ENCODE assay signal across 10 cellular contexts in the genomic region with DNA sequence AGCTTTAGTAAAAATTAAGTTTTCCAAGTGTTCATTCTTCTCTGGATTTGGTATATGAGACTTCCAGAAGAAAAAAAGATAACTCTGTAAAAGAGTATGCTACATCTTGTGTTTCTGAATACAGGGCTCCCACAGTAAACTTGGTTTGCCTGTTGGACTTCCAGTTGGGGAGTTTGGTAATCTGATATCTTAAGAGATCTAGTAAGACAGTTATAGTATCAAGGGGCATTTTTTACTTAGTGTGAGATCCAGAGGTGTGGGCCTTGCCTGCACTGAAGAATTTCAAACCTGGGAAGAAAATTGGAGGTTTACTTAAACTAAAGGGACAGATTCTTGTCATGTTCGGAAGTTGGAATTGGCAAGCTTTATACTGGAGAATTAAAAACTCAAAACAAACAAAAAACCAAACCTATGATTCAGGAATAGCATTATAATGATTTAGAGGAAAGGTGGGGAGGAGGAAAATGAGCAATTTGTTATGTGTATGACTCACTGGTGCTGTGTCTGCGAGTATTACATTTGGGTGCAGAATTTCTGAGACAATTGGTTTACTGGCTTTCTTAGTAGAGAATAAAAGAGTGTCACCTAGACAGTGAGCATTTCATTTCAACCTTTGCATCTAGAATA. TPM values are rescaled to one million over a fixed set of nuclear protein-coding genes. Genes with fewer than 3 reads are reported as not detected.
A peak's percentile ranks its signal among the peaks of the same experiment; 100 is the strongest.
DNase-seq lines count a peak whose midpoint lies in the region; ATAC-seq and TF ChIP-seq lines count a peak whose summit lies in the region.
"Had no signal": no experiment of that assay in that cellular context is flagged by ENCODE, and none has a peak within 500 bp of the region (broad histone marks: within the 10 kb centered on the region; RNA-seq: fewer than 3 reads in every experiment).

No MANE protein-coding gene starts in this region.

- H3K4me1 ChIP-seq in SK-N-SH (ENCODE audit: control insufficient read depth in 1 of 2, insufficient read depth in 2 of 2, low read depth in 1 of 2, low read length in 1 of 2) (peaks cover 16 to 21% of the 10 kb centered on the region in 2 experiments), fibroblast of lung (ENCODE audit: control insufficient read depth, extremely low read depth, insufficient read depth, low read length) (peaks cover 38% of the 10 kb centered on the region), skeletal muscle tissue (ENCODE audit: control insufficient read depth in 3 of 3, insufficient read depth in 3 of 3, low read length in 3 of 3) (peaks cover 58 to 80% (median 70%) of the 10 kb centered on the region in 3 donors)

- H3K79me2 ChIP-seq in SK-N-SH (ENCODE audit: insufficient read depth) = peaks cover 87% of the 10 kb centered on the region
- H3K79me2 ChIP-seq in fibroblast of lung (ENCODE audit: control insufficient read depth, insufficient read depth, low read length) = peaks cover 84% of the 10 kb centered on the region

- no peak for TF ChIP-seq RAD21 in SK-N-SH (IDR thresholded peaks at IDR 0.05; ENCODE audit: low read length)

- CTCF ChIA-PET in SK-N-SH (lab: Yijun Ruan, JAX) = interaction anchor here (1.5 kb wide), 1 partner anchor 79 kb away, joined by 8 read pairs; no protein-coding TSS in a partner anchor

- no peaks in the 10 kb centered on the region for H3K27me3 ChIP-seq in SK-N-SH (ENCODE audit: insufficient read depth)
- no peaks in the 10 kb centered on the region for H3K27me3 ChIP-seq in fibroblast of lung (ENCODE audit: control insufficient read depth, insufficient read depth, low read length)
- H3K27me3 ChIP-seq in skeletal muscle tissue (ENCODE audit: control insufficient read depth in 3 of 3, insufficient read depth in 3 of 3, low read length in 3 of 3) = no peaks in the 10 kb centered on the region

- POLR2A ChIA-PET in SK-N-SH (lab: Yijun Ruan, JAX) = no interaction called here

- no peaks in the 10 kb centered on the region for H3K9me2 ChIP-seq in SK-N-SH

- H3F3A ChIP-seq in SK-N-SH (replicated peaks; ENCODE audit: insufficient read depth) = peaks cover 24% of the 10 kb centered on the region

- H3K27ac ChIP-seq in SK-N-SH (ENCODE audit: low read depth in 2 of 2, low read length in 1 of 2) (peak overlapping the region; percentile 9 to 93; a peak in 3 of 4 replicates), fibroblast of lung (ENCODE audit: insufficient read depth, low read length) (no peak overlapping the region), skeletal muscle tissue (ENCODE audit: low read depth, low read length) (peak overlapping the region; percentile 34)

- H3K36me3 ChIP-seq in SK-N-SH (replicated peaks in 1 of 2; ENCODE audit: control insufficient read depth in 1 of 2, insufficient read depth in 2 of 2, low read length in 1 of 2) (no peaks in the 10 kb centered on the region), fibroblast of lung (ENCODE audit: control insufficient read depth, insufficient read depth, low read length) (no peaks in the 10 kb centered on the region), skeletal muscle tissue (ENCODE audit: control insufficient read depth in 3 of 3, insufficient read depth in 3 of 3, low read length in 3 of 3) (no peaks in the 10 kb centered on the region)

- H3K4me3 ChIP-seq in SK-N-SH (ENCODE audit: low read depth in 2 of 2, low read length in 1 of 2) (peak overlapping the region in 1 of 2 experiments; percentile 23; a peak in 1 of 4 replicates), fibroblast of lung (replicated peaks in 1 of 4; ENCODE audit: control extremely low read depth in 1 of 4, insufficient read depth in 1 of 4, low read depth in 3 of 4, low read length in 4 of 4) (no peak overlapping the region), skeletal muscle tissue (ENCODE audit: low read length in 3 of 3) (peak overlapping the region in 1 of 3 donors; percentile 32)

- no peak for ATAC-seq in HG03159 (IDR thresholded peaks at IDR 0.05; ENCODE audit: unreplicated experiment)
- no peak for ATAC-seq in GM19467 (IDR thresholded peaks at IDR 0.05; ENCODE audit: unreplicated experiment)

- TF ChIP-seq CTCF in SK-N-SH (IDR thresholded peaks at IDR 0.05) (no peak), fibroblast of lung (conservative IDR thresholded peaks at IDR 0.05 in 1 of 2, IDR thresholded peaks at IDR 0.05 in 1 of 2; ENCODE audit: low read depth in 1 of 2, low read length in 2 of 2) (no peak)

- peak overlapping the region; percentile 50 for H3K4me2 ChIP-seq in SK-N-SH
- no peak overlapping the region for H3K4me2 ChIP-seq in fibroblast of lung (ENCODE audit: extremely low read depth, insufficient read depth, low read length)

- TF ChIP-seq EP300 in SK-N-SH (IDR thresholded peaks at IDR 0.05; ENCODE audit: borderline replicate concordance in 1 of 2, low read depth in 1 of 2, low read length in 1 of 2) = peak in 1 of 2 experiments; percentile 47; a peak in 1 of 4 replicates

- no peak overlapping the region for H2AFZ ChIP-seq in SK-N-SH (ENCODE audit: low read depth)
- H2AFZ ChIP-seq in fibroblast of lung (ENCODE audit: low read length) = no peak overlapping the region

- no peaks in the 10 kb centered on the region for H3K9me3 ChIP-seq in SK-N-SH
- H3K9me3 ChIP-seq in fibroblast of lung (ENCODE audit: control insufficient read depth, insufficient read depth, low read depth, low read length) = no peaks in the 10 kb centered on the region
- no peaks in the 10 kb centered on the region for H3K9me3 ChIP-seq in skeletal muscle tissue (ENCODE audit: control insufficient read depth in 3 of 3, low read length in 3 of 3)

- H4K20me1 ChIP-seq in SK-N-SH (ENCODE audit: insufficient read depth) (0 out of 2 replicates have a peak, but pooled peaks cover 4% of the 10 kb centered on the region), fibroblast of lung (ENCODE audit: control insufficient read depth, extremely low read depth, insufficient read depth, low read length) (no peaks in the 10 kb centered on the region)

- 3% methylated on average over 2 of the region's 2 CpGs for WGBS in SK-N-SH (ENCODE audit: low lambda C conversion rate)

- DNase-seq in DMS53 (lab: John Stamatoyannopoulos, UW) (peak; percentile 0), DMS53 treated with DMSO at 0.1 percent for 48 hours (lab: John Stamatoyannopoulos, UW; ENCODE audit: unreplicated experiment) (no peak), SK-N-SH (no peak), fibroblast of lung (ENCODE audit: low read depth in 2 of 2) (peak; percentile 57 to 89), HuH-7.5 (ENCODE audit: low spot score) (no peak)
- DNase-seq: 8988T, NCI-H187 had no signal

- H3K9ac ChIP-seq in SK-N-SH (no peak overlapping the region; the same call in 1 of the 2 replicates), fibroblast of lung (ENCODE audit: insufficient read depth, low read length) (no peak overlapping the region), skeletal muscle tissue (ENCODE audit: low read depth in 1 of 3, low read length in 3 of 3) (no peak overlapping the region)

TF ChIP-seq in SK-N-SH, 30 proteins besides CTCF, POLR2A, EP300 and RAD21:
- TF ChIP-seq FOSL2 (IDR thresholded peaks at IDR 0.05; ENCODE audit: borderline replicate concordance, low read depth) (peak; percentile 92), FOXM1 (IDR thresholded peaks at IDR 0.05; ENCODE audit: low read depth) (no peak), RXRA (IDR thresholded peaks at IDR 0.05; ENCODE audit: borderline replicate concordance, low read depth) (peak; percentile 16; the same call in 1 of the 2 replicates), TEAD4 (IDR thresholded peaks at IDR 0.05; ENCODE audit: borderline replicate concordance, insufficient read depth) (peak; percentile 44; the same call in 1 of the 2 replicates), NFIC (IDR thresholded peaks at IDR 0.05; ENCODE audit: borderline replicate concordance) (peak; percentile 66; the same call in 1 of the 2 replicates), JUND (IDR thresholded peaks at IDR 0.05) (peak; percentile 84), MEF2A (IDR thresholded peaks at IDR 0.05; ENCODE audit: borderline replicate concordance, low read depth) (no peak), POLR2AphosphoS5 (IDR thresholded peaks at IDR 0.05; ENCODE audit: low read depth, low read length) (peak; percentile 18; the same call in 1 of the 2 replicates), TCF12 (IDR thresholded peaks at IDR 0.05) (peak; percentile 64)
- TF ChIP-seq, protein P1, sequence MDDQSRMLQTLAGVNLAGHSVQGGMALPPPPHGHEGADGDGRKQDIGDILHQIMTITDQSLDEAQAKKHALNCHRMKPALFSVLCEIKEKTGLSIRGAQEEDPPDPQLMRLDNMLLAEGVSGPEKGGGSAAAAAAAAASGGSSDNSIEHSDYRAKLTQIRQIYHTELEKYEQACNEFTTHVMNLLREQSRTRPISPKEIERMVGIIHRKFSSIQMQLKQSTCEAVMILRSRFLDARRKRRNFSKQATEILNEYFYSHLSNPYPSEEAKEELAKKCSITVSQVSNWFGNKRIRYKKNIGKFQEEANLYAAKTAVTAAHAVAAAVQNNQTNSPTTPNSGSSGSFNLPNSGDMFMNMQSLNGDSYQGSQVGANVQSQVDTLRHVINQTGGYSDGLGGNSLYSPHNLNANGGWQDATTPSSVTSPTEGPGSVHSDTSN (IDR thresholded peaks at IDR 0.05) = peak; percentile 77
- TF ChIP-seq, protein P2, sequence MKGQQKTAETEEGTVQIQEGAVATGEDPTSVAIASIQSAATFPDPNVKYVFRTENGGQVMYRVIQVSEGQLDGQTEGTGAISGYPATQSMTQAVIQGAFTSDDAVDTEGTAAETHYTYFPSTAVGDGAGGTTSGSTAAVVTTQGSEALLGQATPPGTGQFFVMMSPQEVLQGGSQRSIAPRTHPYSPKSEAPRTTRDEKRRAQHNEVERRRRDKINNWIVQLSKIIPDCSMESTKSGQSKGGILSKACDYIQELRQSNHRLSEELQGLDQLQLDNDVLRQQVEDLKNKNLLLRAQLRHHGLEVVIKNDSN (IDR thresholded peaks at IDR 0.05; ENCODE audit: borderline replicate concordance, low read depth) = no peak

RNA-seq across cellular contexts. Expression of a gene that starts 58.9 kb away (rescaled TPM):
- polyA plus RNA-seq in SK-N-SH (2012; rRNA removed) = 6.2 and 7.8 TPM in 2 replicates
- 8.2 and 11.4 TPM in 2 replicates for polyA plus RNA-seq in SK-N-SH (2012; cell fraction: cytosol; rRNA removed)
- polyA plus RNA-seq in SK-N-SH (2012; cell fraction: nucleus; rRNA removed) = 8.6 and 12.6 TPM in 2 replicates
- 9.7 and 12.8 TPM in 2 replicates for total RNA-seq in fibroblast of lung
- 9.1 and 13.8 TPM in 2 replicates for polyA plus RNA-seq in fibroblast of lung
- polyA plus RNA-seq in fibroblast of lung (2012) = 6.1 and 6.9 TPM in 2 replicates
- 2.8 and 6.1 TPM in 2 replicates for polyA minus RNA-seq in fibroblast of lung (ENCODE audit: low replicate concordance)
- 8.4 TPM for total RNA-seq in skeletal muscle tissue

Comparison
In these comparisons a context has a peak if more than half of its experiments do, and no peak if none do; other contexts are left out.
1. DNase-seq: peak in DMS53 (single experiment) and fibroblast of lung (2 of 2); none in DMS53 treated with DMSO at 0.1 percent for 48 hours (single experiment), SK-N-SH (single experiment) and HuH-7.5 (single experiment).